In the genomic region with DNA sequence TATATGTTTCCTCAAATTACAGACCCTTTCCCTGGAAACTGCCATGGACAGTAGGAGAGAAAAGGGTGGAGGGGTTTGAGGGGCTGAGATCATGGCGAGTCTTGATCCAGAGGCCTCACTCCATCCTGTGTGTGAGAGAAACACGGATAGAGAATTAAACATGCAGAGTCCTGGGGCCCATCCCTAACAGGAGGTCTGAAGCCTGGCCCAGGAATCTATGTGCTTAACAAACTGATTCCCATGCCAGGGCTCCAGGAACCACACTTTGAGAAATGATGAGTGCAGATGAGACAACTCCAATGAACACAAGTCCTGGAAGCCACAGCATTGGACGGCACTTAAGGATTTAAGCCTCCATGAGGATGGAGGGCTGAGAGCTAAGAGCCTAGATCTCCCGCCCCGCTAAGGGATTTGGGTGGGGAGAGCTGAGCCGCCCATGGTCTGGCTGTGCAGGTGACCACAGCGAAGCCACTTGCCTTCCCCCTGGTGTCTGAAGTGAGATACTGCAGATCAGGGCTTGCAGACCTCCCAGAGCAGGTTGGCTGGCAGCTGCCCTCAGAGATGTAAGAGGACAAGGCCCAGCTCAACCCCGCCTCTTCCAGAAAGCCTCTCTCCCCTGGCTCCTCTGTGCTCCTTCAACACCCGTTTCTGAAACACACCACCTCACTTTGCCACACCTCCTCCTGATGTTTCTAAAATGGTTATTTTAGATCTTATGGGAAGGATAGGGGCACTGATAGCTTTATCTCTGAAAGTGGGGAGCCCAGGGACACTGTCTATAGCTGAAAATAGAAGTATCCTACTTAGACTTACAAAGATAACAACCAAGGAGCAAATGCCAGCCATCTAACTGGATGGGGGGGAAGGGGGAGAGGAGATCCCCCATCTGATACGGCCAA, we compare ENCODE assay signal across 8 cellular contexts. TPM values are rescaled to one million over a fixed set of nuclear protein-coding genes. Genes with fewer than 3 reads are reported as not detected.
DNase-seq lines count a peak whose midpoint lies in the region; ATAC-seq and TF ChIP-seq lines count a peak whose summit lies in the region.

No MANE protein-coding gene starts in this region.

- no peaks in the 10 kb centered on the region for H3K79me2 ChIP-seq in hepatocyte

- H2AFZ ChIP-seq in hepatocyte = no peak overlapping the region

- peak; percentile 59 for ATAC-seq in GM18858 (IDR thresholded peaks at IDR 0.05; ENCODE audit: unreplicated experiment)
- ATAC-seq in HG02973 (IDR thresholded peaks at IDR 0.05; ENCODE audit: unreplicated experiment) = peak; percentile 79

- peak overlapping the region; percentile 82 for H3K27ac ChIP-seq in hepatocyte

- no peaks in the 10 kb centered on the region for H3K36me3 ChIP-seq in hepatocyte (replicated peaks; ENCODE audit: insufficient read depth, low read depth)

- 49% methylated on average over 10 of the region's 10 CpGs for WGBS in hepatocyte (ENCODE audit: low lambda C conversion rate, missing lambda C conversion rate)

- H3K4me2 ChIP-seq in hepatocyte = peak overlapping the region; percentile 27

- TF ChIP-seq CTCF in hepatocyte (IDR thresholded peaks at IDR 0.05; ENCODE audit: poor library complexity) = peak; percentile 71

- peaks cover 34% of the 10 kb centered on the region for H3K4me1 ChIP-seq in hepatocyte (ENCODE audit: insufficient read depth)

- no peak overlapping the region for H3K4me3 Mint-ChIP-seq in activated T-helper 2 cell treated with anti-CD3 and anti-CD28 coated beads, Interferon-gamma antibody, Interleukin-2, Interleukin-4, amounts not matched to agents 10 μg/mL and 5 μg/mL and 100 μg/mL, durations not matched to agents 14 hours and 24 hours and 36 hours (ENCODE audit: low read depth)

- DNase-seq in COLO829 (ENCODE audit: low spot score) = peak; percentile 42
- DNase-seq in NCI-H524 treated with DMSO at 0.1 percent for 48 hours (lab: John Stamatoyannopoulos, UW) = peak; percentile 51
- DNase-seq in activated naive CD4-positive, alpha-beta T cell treated with anti-CD3 and anti-CD28 coated beads, Interleukin-2, amount 50 U/mL, for 16 hours = peak; percentile 20
- DNase-seq in hepatocyte (ENCODE audit: low spot score) = peak; percentile 82
- peak; percentile 3 for DNase-seq in stimulated activated CD4-positive, alpha-beta T cell treated with anti-CD3 and anti-CD28 coated beads, Interleukin-12 subunit alpha, Interleukin-12 subunit beta, amount 100 ng/mL, for 4 hours
- DNase-seq in activated T-helper 2 cell treated with anti-CD3 and anti-CD28 coated beads, Interferon-gamma antibody, Interleukin-2, Interleukin-4, amounts not matched to agents 10 μg/mL and 5 μg/mL and 100 μg/mL, durations not matched to agents 14 hours and 24 hours and 36 hours (ENCODE audit: low spot score) = no peak

- no peaks in the 10 kb centered on the region for H3K9me2 ChIP-seq in hepatocyte (replicated peaks; ENCODE audit: insufficient read depth)

- H3K4me3 ChIP-seq in hepatocyte = no peak overlapping the region

- no peaks in the 10 kb centered on the region for H3K9me3 Mint-ChIP-seq in activated T-helper 2 cell treated with anti-CD3 and anti-CD28 coated beads, Interferon-gamma antibody, Interleukin-2, Interleukin-4, amounts not matched to agents 10 μg/mL and 5 μg/mL and 100 μg/mL, durations not matched to agents 14 hours and 24 hours and 36 hours

- H3K27ac Mint-ChIP-seq in activated T-helper 2 cell treated with anti-CD3 and anti-CD28 coated beads, Interferon-gamma antibody, Interleukin-2, Interleukin-4, amounts not matched to agents 10 μg/mL and 5 μg/mL and 100 μg/mL, durations not matched to agents 14 hours and 24 hours and 36 hours = no peak overlapping the region

- intact Hi-C loops in activated T-helper 2 cell treated with anti-CD3 and anti-CD28 coated beads, Interferon-gamma antibody, Interleukin-2, Interleukin-4, amounts not matched to agents 10 μg/mL and 5 μg/mL and 100 μg/mL, durations not matched to agents 14 hours and 24 hours and 36 hours (cut with micrococcal nuclease) = loop anchor here (5.0 kb wide), 1 partner anchor 115 kb away; no protein-coding TSS in a partner anchor

- no peaks in the 10 kb centered on the region for H4K20me1 ChIP-seq in hepatocyte (ENCODE audit: insufficient read depth, poor library complexity, severe bottlenecking)

- no peaks in the 10 kb centered on the region for H3K36me3 Mint-ChIP-seq in activated T-helper 2 cell treated with anti-CD3 and anti-CD28 coated beads, Interferon-gamma antibody, Interleukin-2, Interleukin-4, amounts not matched to agents 10 μg/mL and 5 μg/mL and 100 μg/mL, durations not matched to agents 14 hours and 24 hours and 36 hours (ENCODE audit: low read depth)

- H3K9me3 ChIP-seq in hepatocyte (ENCODE audit: low read depth) = no peaks in the 10 kb centered on the region

- H3K27me3 ChIP-seq in hepatocyte = no peaks in the 10 kb centered on the region

- H3K4me1 Mint-ChIP-seq in activated T-helper 2 cell treated with anti-CD3 and anti-CD28 coated beads, Interferon-gamma antibody, Interleukin-2, Interleukin-4, amounts not matched to agents 10 μg/mL and 5 μg/mL and 100 μg/mL, durations not matched to agents 14 hours and 24 hours and 36 hours (ENCODE audit: low read depth) = no peaks in the 10 kb centered on the region

- H3K27me3 Mint-ChIP-seq in activated T-helper 2 cell treated with anti-CD3 and anti-CD28 coated beads, Interferon-gamma antibody, Interleukin-2, Interleukin-4, amounts not matched to agents 10 μg/mL and 5 μg/mL and 100 μg/mL, durations not matched to agents 14 hours and 24 hours and 36 hours (ENCODE audit: low read depth) = peaks cover 3% of the 10 kb centered on the region

RNA-seq across cellular contexts. Expression of a gene that starts 24.8 kb away (rescaled TPM):
- total RNA-seq in hepatocyte = 0.27 and 0.44 TPM in 2 replicates
- 1.5 and 1.6 TPM in 2 replicates for polyA plus RNA-seq in hepatocyte
- 0.23 and 0.32 TPM in 2 replicates for total RNA-seq in activated T-helper 2 cell treated with anti-CD3 and anti-CD28 coated beads, Interferon-gamma antibody, Interleukin-2, Interleukin-4, amounts not matched to agents 10 μg/mL and 5 μg/mL and 100 μg/mL, durations not matched to agents 14 hours and 24 hours and 36 hours

RNA-seq across cellular contexts. Expression of a gene that starts 42.1 kb away (rescaled TPM):
- 18.3 and 20.1 TPM in 2 replicates for total RNA-seq in hepatocyte
- 14.5 and 20.6 TPM in 2 replicates for polyA plus RNA-seq in hepatocyte
- 2.1 and 2.6 TPM in 2 replicates for total RNA-seq in activated T-helper 2 cell treated with anti-CD3 and anti-CD28 coated beads, Interferon-gamma antibody, Interleukin-2, Interleukin-4, amounts not matched to agents 10 μg/mL and 5 μg/mL and 100 μg/mL, durations not matched to agents 14 hours and 24 hours and 36 hours
